8 cellular contexts compared by ENCODE assay signal in genomic region chr12:30925607-30926242, GRCh38. TPM values are rescaled to one million over a fixed set of nuclear protein-coding genes. Genes with fewer than 3 reads are reported as not detected.
DNase-seq lines count a peak whose midpoint lies in the region; ATAC-seq, FAIRE-seq and TF ChIP-seq lines count a peak whose summit lies in the region.

No MANE protein-coding gene starts in this region.

- H3K27me3 ChIP-seq in HUES48 (ENCODE audit: control insufficient read depth, insufficient read depth, low read length) (peaks cover 42% of the 10 kb centered on the region), stomach (peaks cover 0 to 53% (median 20%) of the 10 kb centered on the region in 3 donors)

- TF ChIP-seq CTCF in cardiac fibroblast (IDR thresholded peaks at IDR 0.05; ENCODE audit: low read depth, low read length) (no peak), stomach (IDR thresholded peaks at IDR 0.05) (no peak)

- H3K27ac ChIP-seq in HUES48 (ENCODE audit: low read depth, low read length) (peak overlapping the region; percentile 13), stomach (peak overlapping the region in 2 of 5 donors; percentile 28 to 64)

- TF ChIP-seq POLR2A in stomach (IDR thresholded peaks at IDR 0.05) = no peak

- H3K36me3 ChIP-seq in HUES48 (ENCODE audit: control insufficient read depth, insufficient read depth, low read length) (no peaks in the 10 kb centered on the region), stomach (no peaks in the 10 kb centered on the region)

- no peaks in the 10 kb centered on the region for H3K9me3 ChIP-seq in HUES48 (ENCODE audit: control insufficient read depth, insufficient read depth, low read length)
- H3K9me3 ChIP-seq in stomach = no peaks in the 10 kb centered on the region

- peak overlapping the region; percentile 41; the same call in 1 of the 2 replicates for H3K9ac ChIP-seq in HUES48 (ENCODE audit: low read depth, low read length)

- WGBS in stomach, 5 donors = 61 to 69% (median 64%) methylated on average over 11 of the region's 11 CpGs

- intact Hi-C loops in stomach (cut with DNase I; ENCODE audit: low total_unique reads) = no loop called here

- ATAC-seq in GM19397 (IDR thresholded peaks at IDR 0.05; ENCODE audit: unreplicated experiment) (no peak), GM21360 (IDR thresholded peaks at IDR 0.05; ENCODE audit: unreplicated experiment) (no peak)

- DNase-seq in cardiac fibroblast (ENCODE audit: low read depth in 2 of 2) (no peak), kidney tubule cell (ENCODE audit: low spot score) (peak; percentile 30), stomach (no peak), RCC 7860 (ENCODE audit: low spot score) (no peak), SIG-M5 treated with dmso at 0.1 percent for 504 hours (lab: John Stamatoyannopoulos, UW; ENCODE audit: unreplicated experiment) (no peak)

- TF ChIP-seq EP300 in stomach (IDR thresholded peaks at IDR 0.05) = no peak

- no peak for FAIRE-seq in RCC 7860 (lab: Jason Lieb, UNC)

- peak overlapping the region; percentile 54 for H3K4me3 ChIP-seq in HUES48 (ENCODE audit: low read depth, low read length)
- peak overlapping the region; percentile 31 to 32 for H3K4me3 ChIP-seq in cardiac fibroblast (replicated peaks in 1 of 2; ENCODE audit: low read depth in 2 of 2, low read length in 2 of 2)
- peak overlapping the region; percentile 39 to 49 (median 42) for H3K4me3 ChIP-seq in stomach

- peaks cover 13% of the 10 kb centered on the region for H3K4me1 ChIP-seq in HUES48 (ENCODE audit: control insufficient read depth, insufficient read depth, low read length)
- peaks cover 4 to 15% (median 14%) of the 10 kb centered on the region in 4 donors for H3K4me1 ChIP-seq in stomach

RNA-seq across cellular contexts. Expression of gene TSPAN11, which starts 0.8 kb away (rescaled TPM):
- 1 to 10 TPM in 3 of 5 donors, under 1 TPM in 2; under 0.01 to 5.5 (median 1.3) TPM for total RNA-seq in stomach
- 1 to 10 TPM in 2 of 3 donors, under 1 TPM in 1; 0.80 to 3.7 (median 1.3) TPM for polyA plus RNA-seq in stomach
